Comparison of ENCODE assay signal across 14 cellular contexts in the genomic region with DNA sequence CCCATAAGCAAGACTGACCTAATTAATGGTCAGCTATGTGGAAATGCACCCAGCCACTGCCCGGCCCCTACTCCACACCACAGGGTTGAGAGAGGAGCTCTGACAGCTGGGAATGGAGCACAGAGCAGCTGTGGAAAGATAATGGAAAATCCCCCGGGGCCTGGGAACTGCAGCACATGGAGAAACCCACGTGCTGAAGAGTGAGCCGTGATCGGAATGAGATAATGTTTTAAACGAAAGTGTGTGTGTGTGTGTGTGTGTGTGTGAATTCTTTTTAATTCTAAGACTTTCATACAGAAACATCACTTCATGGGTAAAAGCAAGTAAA. TPM values are rescaled to one million over a fixed set of nuclear protein-coding genes. Genes with fewer than 3 reads are reported as not detected.
DNase-seq lines count a peak whose midpoint lies in the region; ATAC-seq, FAIRE-seq and TF ChIP-seq lines count a peak whose summit lies in the region.
"Had no signal": no experiment of that assay in that cellular context is flagged by ENCODE, and none has a peak within 500 bp of the region (broad histone marks: within the 10 kb centered on the region; RNA-seq: fewer than 3 reads in every experiment).

No MANE protein-coding gene starts in this region.

- POLR2A ChIA-PET in T-cell (lab: Charles Lee), result no interaction called here

- H3K27ac Mint-ChIP-seq in CD14-positive monocyte, result no peak overlapping the region
- no peak overlapping the region for H3K27ac Mint-ChIP-seq in T-cell
- H3K27ac Mint-ChIP-seq: activated B cell treated with CpG ODN at 0.5 μM for 24 hours; activated T-helper 1 cell treated with anti-CD3 and anti-CD28 coated beads, Interleukin-12 subunit alpha, Interleukin-12 subunit beta, Interleukin-2, Interleukin-4 antibody, amounts not matched to agents 30 ng/mL and 10 ng/mL and 1 ng/mL, durations not matched to agents 14 hours and 24 hours and 36 hours had no signal

- peaks cover 4 to 15% of the 10 kb centered on the region in 2 donors for H3K4me1 ChIP-seq in muscle layer of duodenum (ENCODE audit: control insufficient read depth in 1 of 2, insufficient read depth in 2 of 2, low read length in 2 of 2)
- H3K4me1 ChIP-seq: parathyroid adenoma had no signal

- H3K4me3 ChIP-seq in AG09309 (ENCODE audit: control insufficient read depth, low read depth, low read length) (no peak overlapping the region), muscle layer of duodenum (ENCODE audit: low read depth in 1 of 2, low read length in 2 of 2) (no peak overlapping the region)

- H3K9me3 Mint-ChIP-seq in CD14-positive monocyte, result peaks cover 0 to 3% (median 0%) of the 10 kb centered on the region in 7 donors
- no peaks in the 10 kb centered on the region for H3K9me3 Mint-ChIP-seq in T-cell
- H3K9me3 Mint-ChIP-seq: activated T-helper 1 cell treated with anti-CD3 and anti-CD28 coated beads, Interleukin-12 subunit alpha, Interleukin-12 subunit beta, Interleukin-2, Interleukin-4 antibody, amounts not matched to agents 30 ng/mL and 10 ng/mL and 1 ng/mL, durations not matched to agents 14 hours and 24 hours and 36 hours had no signal

- DNase-seq in AG09309 (ENCODE audit: low read depth) (peak; percentile 18), NCI-H524 treated with DMSO at 0.1 percent for 48 hours (lab: John Stamatoyannopoulos, UW) (peak; percentile 13), fibroblast of peridontal ligament (ENCODE audit: extremely low read depth) (peak; percentile 15), CD14-positive monocyte (ENCODE audit: low spot score) (no peak), T-cell (no peak), GM19239 (ENCODE audit: insufficient read length, low spot score) (no peak), pons (ENCODE audit: low spot score) (no peak)
- DNase-seq: activated B cell treated with CpG ODN at 0.5 μM for 24 hours; central memory CD4-positive, alpha-beta T cell; NCI-H446; SHP77 treated with DMSO at 0.1 percent for 48 hours had no signal

- H3K4me3 Mint-ChIP-seq in CD14-positive monocyte (no peak overlapping the region), T-cell (no peak overlapping the region)
- H3K4me3 Mint-ChIP-seq: activated B cell treated with CpG ODN at 0.5 μM for 24 hours; activated T-helper 1 cell treated with anti-CD3 and anti-CD28 coated beads, Interleukin-12 subunit alpha, Interleukin-12 subunit beta, Interleukin-2, Interleukin-4 antibody, amounts not matched to agents 30 ng/mL and 10 ng/mL and 1 ng/mL, durations not matched to agents 14 hours and 24 hours and 36 hours had no signal

- ATAC-seq in T-cell (replicated peaks in 1 of 4), result no peak

- H3K36me3 Mint-ChIP-seq in CD14-positive monocyte (no peaks in the 10 kb centered on the region), T-cell (no peaks in the 10 kb centered on the region)

- no peaks in the 10 kb centered on the region for H3K9me3 ChIP-seq in muscle layer of duodenum (ENCODE audit: control insufficient read depth in 1 of 2, low read length in 2 of 2)

- TF ChIP-seq CTCF in AG09309 (IDR thresholded peaks at IDR 0.05; ENCODE audit: control insufficient read depth, insufficient read depth, low read depth, low read length, missing control alignments), result no peak
- TF ChIP-seq CTCF in CD14-positive monocyte (IDR thresholded peaks at IDR 0.05), result no peak

- H3K4me1 Mint-ChIP-seq in CD14-positive monocyte, result no peaks in the 10 kb centered on the region
- H3K4me1 Mint-ChIP-seq in T-cell, result no peaks in the 10 kb centered on the region
- H3K4me1 Mint-ChIP-seq: activated B cell treated with CpG ODN at 0.5 μM for 24 hours had no signal

- no peaks in the 10 kb centered on the region for H3K27me3 ChIP-seq in muscle layer of duodenum (ENCODE audit: low read depth, low read length)

- H3K27ac ChIP-seq in muscle layer of duodenum (ENCODE audit: low read length), result peak overlapping the region; percentile 14
- H3K27ac ChIP-seq: parathyroid adenoma had no signal

- H3K36me3 ChIP-seq in muscle layer of duodenum (ENCODE audit: control insufficient read depth in 1 of 2, insufficient read depth in 2 of 2, low read length in 2 of 2), result no peaks in the 10 kb centered on the region

- H3K27me3 Mint-ChIP-seq in CD14-positive monocyte (ENCODE audit: low read depth in 3 of 3) (peaks cover 8 to 11% (median 11%) of the 10 kb centered on the region in 3 donors), T-cell (peaks cover 0 to 2% of the 10 kb centered on the region in 2 donors)

- intact Hi-C loops in CD14-positive monocyte (cut with micrococcal nuclease), result no loop called here

- CTCF ChIA-PET in T-cell (lab: Charles Lee), result no interaction called here

- FAIRE-seq in GM19239 (lab: Jason Lieb, UNC), result no peak

RNA-seq across cellular contexts. Expression of gene SLC12A7, which starts 13.1 kb away (rescaled TPM):
- 10 to 100 TPM in 1 of 2 donors, 1 to 10 TPM in 1; 8.2 to 12.5 TPM for polyA plus RNA-seq in CD14-positive monocyte
- 10 to 100 TPM; 33.7 to 97.4 (median 41.2) TPM for total RNA-seq in T-cell

Comparison
In these comparisons a context has a peak if more than half of its experiments do, and no peak if none do; other contexts are left out.
1. DNase-seq: peak in AG09309 (single experiment), NCI-H524 treated with DMSO at 0.1 percent for 48 hours (single experiment) and fibroblast of peridontal ligament (single experiment); none in CD14-positive monocyte (single experiment), T-cell (0 of 34), GM19239 (single experiment) and pons (single experiment).